Comparison of ENCODE assay signal across 11 cellular contexts in genomic region chr4:147110968-147111367, GRCh38.
A peak's percentile ranks its signal among the peaks of the same experiment; 100 is the strongest.
DNase-seq lines count a peak whose midpoint lies in the region; ATAC-seq and TF ChIP-seq lines count a peak whose summit lies in the region.
"Had no signal": no experiment of that assay in that cellular context is flagged by ENCODE, and none has a peak within 500 bp of the region (broad histone marks: within the 10 kb centered on the region; RNA-seq: fewer than 3 reads in every experiment).

No MANE protein-coding gene starts in this region.

- H3K79me2 ChIP-seq in hepatocyte: no peaks in the 10 kb centered on the region

- CTCF ChIA-PET in activated CD4-positive, alpha-beta memory T cell treated with anti-CD3 and anti-CD28 coated beads for 36 hours (lab: Charles Lee): interaction anchor here (1.1 kb wide), 1 partner anchor 14 kb away, joined by 12 read pairs; no protein-coding TSS in a partner anchor

- no peak overlapping the region for H3K9ac ChIP-seq in adipocyte (ENCODE audit: low read length)

- H3K27me3 Mint-ChIP-seq in activated CD4-positive, alpha-beta memory T cell treated with anti-CD3 and anti-CD28 coated beads for 36 hours: peaks cover 3% of the 10 kb centered on the region

- H3K4me2 ChIP-seq in hepatocyte: no peak overlapping the region

- H3K4me1 ChIP-seq in right atrium auricular region: no peaks in the 10 kb centered on the region
- peaks cover 17% of the 10 kb centered on the region for H3K4me1 ChIP-seq in adipocyte (ENCODE audit: control insufficient read depth, insufficient read depth, low read length)
- H3K4me1 ChIP-seq in hepatocyte (ENCODE audit: insufficient read depth): no peaks in the 10 kb centered on the region
- H3K4me1 ChIP-seq in uterus: no peaks in the 10 kb centered on the region

- TF ChIP-seq CTCF in right atrium auricular region (IDR thresholded peaks at IDR 0.05): peak in 1 of 2 donors; percentile 54
- TF ChIP-seq CTCF in hepatocyte (IDR thresholded peaks at IDR 0.05; ENCODE audit: poor library complexity): peak; percentile 59
- TF ChIP-seq CTCF in uterus (IDR thresholded peaks at IDR 0.05): peak; percentile 40 to 49 (median 43)

- no peaks in the 10 kb centered on the region for H4K20me1 ChIP-seq in hepatocyte (ENCODE audit: insufficient read depth, poor library complexity, severe bottlenecking)

- no peak overlapping the region for H3K4me3 ChIP-seq in right atrium auricular region
- H3K4me3 ChIP-seq in adipocyte (ENCODE audit: low read length): no peak overlapping the region
- no peak overlapping the region for H3K4me3 ChIP-seq in hepatocyte
- H3K4me3 ChIP-seq in uterus: no peak overlapping the region

- H3K9me2 ChIP-seq in hepatocyte (replicated peaks; ENCODE audit: insufficient read depth): no peaks in the 10 kb centered on the region

- H3K36me3 ChIP-seq in right atrium auricular region (no peaks in the 10 kb centered on the region), adipocyte (ENCODE audit: control insufficient read depth, insufficient read depth, low read length, severe bottlenecking) (no peaks in the 10 kb centered on the region), hepatocyte (replicated peaks; ENCODE audit: insufficient read depth, low read depth) (no peaks in the 10 kb centered on the region), uterus (no peaks in the 10 kb centered on the region)

- H3K9me3 Mint-ChIP-seq in activated CD4-positive, alpha-beta memory T cell treated with anti-CD3 and anti-CD28 coated beads for 36 hours: peaks cover 11% of the 10 kb centered on the region

- DNase-seq in left cardiac atrium: no peak
- no peak for DNase-seq in right atrium auricular region (ENCODE audit: low spot score)
- peak; percentile 77 for DNase-seq in adipocyte (ENCODE audit: low read depth)
- peak; percentile 29 for DNase-seq in hepatocyte (ENCODE audit: low spot score)
- no peak for DNase-seq in uterus
- DNase-seq in activated gamma-delta T cell treated with Interleukin-2 at 50 U/mL for 16 hours: no peak
- DNase-seq in stimulated activated CD4-positive, alpha-beta T cell treated with anti-CD3 and anti-CD28 coated beads, Interleukin-4, amount 100 ng/mL, for 24 hours: no peak
- DNase-seq in activated CD4-positive, alpha-beta memory T cell treated with anti-CD3 and anti-CD28 coated beads for 36 hours: no peak
- DNase-seq: activated naive CD8-positive, alpha-beta T cell treated with anti-CD3 and anti-CD28 coated beads, Interleukin-2, amount 50 U/mL, for 24 hours; effector CD8-positive, alpha-beta T cell; trophoblast cell had no signal

- no peaks in the 10 kb centered on the region for H3K4me1 Mint-ChIP-seq in activated CD4-positive, alpha-beta memory T cell treated with anti-CD3 and anti-CD28 coated beads for 36 hours (ENCODE audit: low read depth)
- H3K4me1 Mint-ChIP-seq: activated naive CD8-positive, alpha-beta T cell treated with anti-CD3 and anti-CD28 coated beads, Interleukin-2, amount 50 U/mL, for 24 hours had no signal

- H3K27ac Mint-ChIP-seq in activated CD4-positive, alpha-beta memory T cell treated with anti-CD3 and anti-CD28 coated beads for 36 hours: no peak overlapping the region
- H3K27ac Mint-ChIP-seq: activated naive CD8-positive, alpha-beta T cell treated with anti-CD3 and anti-CD28 coated beads, Interleukin-2, amount 50 U/mL, for 24 hours had no signal

- H3K27ac ChIP-seq in right atrium auricular region (peak overlapping the region in 1 of 2 donors; percentile 4), hepatocyte (peak overlapping the region; percentile 20), uterus (no peak overlapping the region)

- no peak overlapping the region for H2AFZ ChIP-seq in hepatocyte

- peak; percentile 46 to 67 for ATAC-seq in left cardiac atrium
- ATAC-seq: activated naive CD8-positive, alpha-beta T cell treated with anti-CD3 and anti-CD28 coated beads, Interleukin-2, amount 50 U/mL, for 24 hours had no signal

- H3K9me3 ChIP-seq in right atrium auricular region (peaks cover 0 to 8% of the 10 kb centered on the region in 2 donors), adipocyte (ENCODE audit: control insufficient read depth, low read length) (no peaks in the 10 kb centered on the region), hepatocyte (ENCODE audit: low read depth) (no peaks in the 10 kb centered on the region), uterus (no peaks in the 10 kb centered on the region)

- POLR2A ChIA-PET in activated CD4-positive, alpha-beta memory T cell treated with anti-CD3 and anti-CD28 coated beads for 36 hours (lab: Charles Lee): no interaction called here

- H3K36me3 Mint-ChIP-seq in activated CD4-positive, alpha-beta memory T cell treated with anti-CD3 and anti-CD28 coated beads for 36 hours: no peaks in the 10 kb centered on the region

- H3K4me3 Mint-ChIP-seq in activated CD4-positive, alpha-beta memory T cell treated with anti-CD3 and anti-CD28 coated beads for 36 hours: no peak overlapping the region
- H3K4me3 Mint-ChIP-seq: activated naive CD8-positive, alpha-beta T cell treated with anti-CD3 and anti-CD28 coated beads, Interleukin-2, amount 50 U/mL, for 24 hours had no signal

- H3K27me3 ChIP-seq in right atrium auricular region (no peaks in the 10 kb centered on the region), adipocyte (replicated peaks; ENCODE audit: control insufficient read depth, insufficient read depth, low read length) (no peaks in the 10 kb centered on the region), hepatocyte (no peaks in the 10 kb centered on the region), uterus (no peaks in the 10 kb centered on the region)

- intact Hi-C loops in left cardiac atrium (cut with DNase I): loop anchor here in 1 of 2 donors (10.0 kb wide), 1 partner anchor 484 kb away; no protein-coding TSS in a partner anchor
- intact Hi-C loops in uterus (cut with DNase I; ENCODE audit: low total_unique reads): no loop called here
- intact Hi-C loops in activated CD4-positive, alpha-beta memory T cell treated with anti-CD3 and anti-CD28 coated beads for 36 hours (cut with micrococcal nuclease): no loop called here

- no peak for TF ChIP-seq POLR2A in uterus (IDR thresholded peaks at IDR 0.05)

Comparison
In these comparisons a context has a peak if more than half of its experiments do, and no peak if none do; other contexts are left out.
1. DNase-seq: peak in adipocyte (single experiment) and hepatocyte (single experiment); none in left cardiac atrium (single experiment), right atrium auricular region (single experiment), uterus (0 of 2), activated gamma-delta T cell treated with Interleukin-2 at 50 U/mL for 16 hours (single experiment), stimulated activated CD4-positive, alpha-beta T cell treated with anti-CD3 and anti-CD28 coated beads, Interleukin-4, amount 100 ng/mL, for 24 hours (single experiment) and activated CD4-positive, alpha-beta memory T cell treated with anti-CD3 and anti-CD28 coated beads for 36 hours (single experiment).